Comparison of ENCODE assay signal across 12 cellular contexts in genomic region chr14:33165144-33165925, GRCh38.
A peak's percentile ranks its signal among the peaks of the same experiment; 100 is the strongest.
DNase-seq lines count a peak whose midpoint lies in the region; ATAC-seq and TF ChIP-seq lines count a peak whose summit lies in the region.
"Had no signal": no experiment of that assay in that cellular context is flagged by ENCODE, and none has a peak within 500 bp of the region (broad histone marks: within the 10 kb centered on the region; RNA-seq: fewer than 3 reads in every experiment).

No MANE protein-coding gene starts in this region.

- H3K9me3 ChIP-seq in SJCRH30 (replicated peaks) (no peaks in the 10 kb centered on the region), smooth muscle cell (replicated peaks; ENCODE audit: low read depth) (no peaks in the 10 kb centered on the region), body of pancreas (no peaks in the 10 kb centered on the region)
- H3K9me3 ChIP-seq: SJSA1 had no signal

- peak overlapping the region; percentile 14; the same call in 1 of the 2 replicates for H3K4me3 ChIP-seq in SJCRH30
- no peak overlapping the region for H3K4me3 ChIP-seq in smooth muscle cell
- H3K4me3 ChIP-seq in body of pancreas = no peak overlapping the region
- H3K4me3 ChIP-seq: SJSA1, skin epidermis had no signal

- no peak overlapping the region for H3K27ac Mint-ChIP-seq in natural killer cell treated with Interleukin-12 subunit alpha and Interleukin-12 subunit beta and Interleukin-15 and Interleukin-18, amount 100 ng/mL, for 72 hours

- H3K9me3 Mint-ChIP-seq in natural killer cell treated with Interleukin-12 subunit alpha and Interleukin-12 subunit beta and Interleukin-15 and Interleukin-18, amount 100 ng/mL, for 72 hours = peaks cover 11% of the 10 kb centered on the region

- no peaks in the 10 kb centered on the region for H3K36me3 ChIP-seq in SJCRH30
- H3K36me3 ChIP-seq in smooth muscle cell (ENCODE audit: low read depth) = no peaks in the 10 kb centered on the region
- no peaks in the 10 kb centered on the region for H3K36me3 ChIP-seq in body of pancreas (replicated peaks in 1 of 2; ENCODE audit: insufficient read depth in 1 of 2, low read depth in 2 of 2)
- H3K36me3 ChIP-seq: SJSA1 had no signal

- H3K79me2 ChIP-seq in smooth muscle cell (ENCODE audit: low read depth) = no peaks in the 10 kb centered on the region

- no peaks in the 10 kb centered on the region for H4K20me1 ChIP-seq in smooth muscle cell (ENCODE audit: low read depth)

- no peak for TF ChIP-seq CTCF in smooth muscle cell (IDR thresholded peaks at IDR 0.05; ENCODE audit: borderline replicate concordance, insufficient read depth, poor library complexity, severe bottlenecking)
- no peak for TF ChIP-seq CTCF in body of pancreas (IDR thresholded peaks at IDR 0.05)

- H3K4me3 Mint-ChIP-seq in natural killer cell treated with Interleukin-12 subunit alpha and Interleukin-12 subunit beta and Interleukin-15 and Interleukin-18, amount 100 ng/mL, for 72 hours = no peak overlapping the region

- H3K9ac ChIP-seq in smooth muscle cell (ENCODE audit: low read depth) = no peak overlapping the region

- H3K27me3 Mint-ChIP-seq in natural killer cell treated with Interleukin-12 subunit alpha and Interleukin-12 subunit beta and Interleukin-15 and Interleukin-18, amount 100 ng/mL, for 72 hours = no peaks in the 10 kb centered on the region

- H3K4me2 ChIP-seq in smooth muscle cell = peak overlapping the region; percentile 15

- H2AFZ ChIP-seq in smooth muscle cell (ENCODE audit: low read depth) = no peak overlapping the region

- H3K27me3 ChIP-seq in SJCRH30 (no peaks in the 10 kb centered on the region), smooth muscle cell (ENCODE audit: low read depth) (no peaks in the 10 kb centered on the region), body of pancreas (no peaks in the 10 kb centered on the region)
- H3K27me3 ChIP-seq: SJSA1 had no signal

- TF ChIP-seq POLR2A in body of pancreas (IDR thresholded peaks at IDR 0.05) = no peak

- DNase-seq in NOMO-1 (lab: John Stamatoyannopoulos, UW; ENCODE audit: unreplicated experiment in 2 of 2) (peak; percentile 10 to 31), NOMO-1 treated with dmso at 0.1 percent for 144 hours (lab: John Stamatoyannopoulos, UW; ENCODE audit: unreplicated experiment) (no peak), SJCRH30 (peak; percentile 72 to 85), foreskin melanocyte (peak; percentile 15), smooth muscle cell (lab: John Stamatoyannopoulos, UW; ENCODE audit: unreplicated experiment) (no peak), body of pancreas (no peak)
- DNase-seq in natural killer cell treated with Interleukin-12 subunit alpha and Interleukin-12 subunit beta and Interleukin-15 and Interleukin-18, amount 100 ng/mL, for 72 hours (ENCODE audit: low spot score) = no peak
- DNase-seq: activated CD4-positive, alpha-beta T cell treated with anti-CD3 and anti-CD28 coated beads for 48 hours; activated gamma-delta T cell had no signal

- peaks cover 22% of the 10 kb centered on the region; the same call in 1 of the 2 replicates for H3K4me1 ChIP-seq in SJCRH30
- peaks cover 9% of the 10 kb centered on the region for H3K4me1 ChIP-seq in smooth muscle cell (ENCODE audit: low read depth)
- H3K4me1 ChIP-seq in body of pancreas = no peaks in the 10 kb centered on the region

- no peaks in the 10 kb centered on the region for H3K4me1 Mint-ChIP-seq in natural killer cell treated with Interleukin-12 subunit alpha and Interleukin-12 subunit beta and Interleukin-15 and Interleukin-18, amount 100 ng/mL, for 72 hours (ENCODE audit: low read depth in 2 of 2)

- H3K27ac ChIP-seq in SJCRH30 (peak overlapping the region; percentile 53), smooth muscle cell (ENCODE audit: low read depth) (no peak overlapping the region), body of pancreas (no peak overlapping the region)
- H3K27ac ChIP-seq: SJSA1, skin epidermis had no signal

- 45% methylated on average over 8 of the region's 8 CpGs for WGBS in smooth muscle cell (ENCODE audit: low lambda C conversion rate)
- WGBS in body of pancreas, 2 donors = 42 to 44% methylated on average over 8 of the region's 8 CpGs

- ATAC-seq in activated CD4-positive, CD25-positive, alpha-beta regulatory T cell treated with anti-CD3 and anti-CD28 coated beads, Interleukin-2, amount 50 U/mL, for 24 hours = no peak
- ATAC-seq in natural killer cell treated with Interleukin-12 subunit alpha and Interleukin-12 subunit beta and Interleukin-15 and Interleukin-18, amount 100 ng/mL, for 72 hours = no peak
- ATAC-seq in body of pancreas = no peak

- no peaks in the 10 kb centered on the region for H3K36me3 Mint-ChIP-seq in natural killer cell treated with Interleukin-12 subunit alpha and Interleukin-12 subunit beta and Interleukin-15 and Interleukin-18, amount 100 ng/mL, for 72 hours

- no peaks in the 10 kb centered on the region for H3F3A ChIP-seq in smooth muscle cell (ENCODE audit: low read depth)

- intact Hi-C loops in body of pancreas (cut with DNase I) = no loop called here

Comparison
In these comparisons a context has a peak if more than half of its experiments do, and no peak if none do; other contexts are left out.
1. DNase-seq: peak in NOMO-1 (2 of 2), SJCRH30 (2 of 2) and foreskin melanocyte (single experiment); none in NOMO-1 treated with dmso at 0.1 percent for 144 hours (single experiment), smooth muscle cell (single experiment), natural killer cell treated with Interleukin-12 subunit alpha and Interleukin-12 subunit beta and Interleukin-15 and Interleukin-18, amount 100 ng/mL, for 72 hours (single experiment) and body of pancreas (0 of 4).